In the genomic region with DNA sequence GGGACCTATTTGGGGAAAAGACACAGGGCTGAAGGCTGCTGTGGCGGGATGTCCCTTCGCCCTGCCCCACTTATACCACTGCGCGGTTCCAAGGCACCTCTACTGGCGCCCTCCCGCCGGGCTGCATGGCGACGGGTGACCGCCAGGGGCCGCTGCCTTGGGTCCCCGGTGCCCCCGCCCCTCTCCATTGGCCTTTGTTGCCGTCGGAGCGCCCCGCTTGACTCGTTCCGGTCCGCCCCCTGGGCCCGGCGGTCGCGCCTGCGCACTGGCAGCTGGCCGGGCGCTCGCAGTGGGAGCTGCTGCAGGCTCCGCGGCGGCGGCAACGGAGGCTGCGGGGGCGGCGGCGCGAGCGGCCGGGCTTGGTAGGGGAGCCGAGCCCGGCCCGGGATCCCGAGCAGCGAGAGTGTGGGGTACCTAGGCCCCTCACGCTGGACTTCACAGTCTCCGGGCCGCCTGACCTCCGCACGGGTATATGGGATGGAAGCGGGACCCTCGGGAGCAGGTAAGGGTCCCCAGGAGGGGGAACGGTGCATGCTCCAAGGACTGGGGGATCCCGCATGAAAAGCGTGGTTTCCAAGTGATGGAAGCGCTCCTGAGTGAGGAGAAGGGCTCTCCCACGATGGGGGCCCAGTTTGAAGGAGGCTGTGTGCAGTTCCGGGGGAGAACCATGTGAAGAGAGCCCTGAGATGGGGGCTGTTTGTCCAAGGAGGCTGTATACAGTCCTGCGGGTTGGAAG, we compare ENCODE assay signal across 1 cellular context.
A peak's percentile ranks its signal among the peaks of the same experiment; 100 is the strongest.
TF ChIP-seq lines count a peak whose summit lies in the region.

A gene (plus strand): TSS at position 265 of the 736 bp plus-strand sequence. CDS start 213 bp downstream, at position 478.

TF ChIP-seq in WTC11, 78 proteins besides CTCF, POLR2A, EP300 and RAD21 (continued from another document):
- peak; percentile 44; the same call in 1 of the 2 replicates for TF ChIP-seq ZNF232 (CRISPR knock-in tag; IDR thresholded peaks at IDR 0.05)
- TF ChIP-seq ESRRA (CRISPR knock-in tag; IDR thresholded peaks at IDR 0.05; ENCODE audit: borderline replicate concordance) = peak; percentile 37; the same call in 1 of the 2 replicates
- TF ChIP-seq FOXJ3 (CRISPR knock-in tag; IDR thresholded peaks at IDR 0.05; ENCODE audit: borderline replicate concordance) = no peak
- no peak for TF ChIP-seq HMGA2 (CRISPR knock-in tag; IDR thresholded peaks at IDR 0.05)
- 0 out of 2 replicates have a peak, but pooled peaks have one; percentile 56 for TF ChIP-seq FOXP1 (CRISPR knock-in tag; IDR thresholded peaks at IDR 0.05; ENCODE audit: borderline replicate concordance)
- no peak for TF ChIP-seq RORB (CRISPR knock-in tag; IDR thresholded peaks at IDR 0.05)
- TF ChIP-seq, protein P1, sequence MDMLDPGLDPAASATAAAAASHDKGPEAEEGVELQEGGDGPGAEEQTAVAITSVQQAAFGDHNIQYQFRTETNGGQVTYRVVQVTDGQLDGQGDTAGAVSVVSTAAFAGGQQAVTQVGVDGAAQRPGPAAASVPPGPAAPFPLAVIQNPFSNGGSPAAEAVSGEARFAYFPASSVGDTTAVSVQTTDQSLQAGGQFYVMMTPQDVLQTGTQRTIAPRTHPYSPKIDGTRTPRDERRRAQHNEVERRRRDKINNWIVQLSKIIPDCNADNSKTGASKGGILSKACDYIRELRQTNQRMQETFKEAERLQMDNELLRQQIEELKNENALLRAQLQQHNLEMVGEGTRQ (CRISPR knock-in tag; IDR thresholded peaks at IDR 0.05) = no peak; the same call in 1 of the 2 replicates
- peak; percentile 31; the same call in 1 of the 2 replicates for TF ChIP-seq ZNF423 (CRISPR knock-in tag; IDR thresholded peaks at IDR 0.05)
- no peak for TF ChIP-seq ZNF317 (CRISPR knock-in tag; IDR thresholded peaks at IDR 0.05; ENCODE audit: borderline replicate concordance, low read depth)
- TF ChIP-seq ZNF121 (CRISPR knock-in tag; IDR thresholded peaks at IDR 0.05) = no peak
- 0 out of 2 replicates have a peak, but pooled peaks have one; percentile 54 for TF ChIP-seq TEAD1 (CRISPR knock-in tag; IDR thresholded peaks at IDR 0.05)
- TF ChIP-seq, protein P2, sequence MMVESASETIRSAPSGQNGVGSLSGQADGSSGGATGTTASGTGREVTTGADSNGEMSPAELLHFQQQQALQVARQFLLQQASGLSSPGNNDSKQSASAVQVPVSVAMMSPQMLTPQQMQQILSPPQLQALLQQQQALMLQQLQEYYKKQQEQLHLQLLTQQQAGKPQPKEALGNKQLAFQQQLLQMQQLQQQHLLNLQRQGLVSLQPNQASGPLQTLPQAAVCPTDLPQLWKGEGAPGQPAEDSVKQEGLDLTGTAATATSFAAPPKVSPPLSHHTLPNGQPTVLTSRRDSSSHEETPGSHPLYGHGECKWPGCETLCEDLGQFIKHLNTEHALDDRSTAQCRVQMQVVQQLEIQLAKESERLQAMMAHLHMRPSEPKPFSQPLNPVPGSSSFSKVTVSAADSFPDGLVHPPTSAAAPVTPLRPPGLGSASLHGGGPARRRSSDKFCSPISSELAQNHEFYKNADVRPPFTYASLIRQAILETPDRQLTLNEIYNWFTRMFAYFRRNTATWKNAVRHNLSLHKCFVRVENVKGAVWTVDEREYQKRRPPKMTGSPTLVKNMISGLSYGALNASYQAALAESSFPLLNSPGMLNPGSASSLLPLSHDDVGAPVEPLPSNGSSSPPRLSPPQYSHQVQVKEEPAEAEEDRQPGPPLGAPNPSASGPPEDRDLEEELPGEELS (CRISPR knock-in tag; IDR thresholded peaks at IDR 0.05) = 0 out of 2 replicates have a peak, but pooled peaks have one; percentile 23
- 0 out of 2 replicates have a peak, but pooled peaks have one; percentile 18 for TF ChIP-seq GABPB1 (CRISPR knock-in tag; IDR thresholded peaks at IDR 0.05)
- no peak for TF ChIP-seq NR3C1 (CRISPR knock-in tag; conservative IDR thresholded peaks at IDR 0.05; ENCODE audit: low read depth)
- TF ChIP-seq MYBL2 (CRISPR knock-in tag; IDR thresholded peaks at IDR 0.05) = peak; percentile 90
- TF ChIP-seq IRF2 (CRISPR knock-in tag; IDR thresholded peaks at IDR 0.05; ENCODE audit: borderline replicate concordance, low read depth) = no peak
- TF ChIP-seq OVOL2 (CRISPR knock-in tag; IDR thresholded peaks at IDR 0.05; ENCODE audit: borderline replicate concordance) = no peak
- no peak for TF ChIP-seq EMX1 (CRISPR knock-in tag; IDR thresholded peaks at IDR 0.05)
- TF ChIP-seq, protein P3, sequence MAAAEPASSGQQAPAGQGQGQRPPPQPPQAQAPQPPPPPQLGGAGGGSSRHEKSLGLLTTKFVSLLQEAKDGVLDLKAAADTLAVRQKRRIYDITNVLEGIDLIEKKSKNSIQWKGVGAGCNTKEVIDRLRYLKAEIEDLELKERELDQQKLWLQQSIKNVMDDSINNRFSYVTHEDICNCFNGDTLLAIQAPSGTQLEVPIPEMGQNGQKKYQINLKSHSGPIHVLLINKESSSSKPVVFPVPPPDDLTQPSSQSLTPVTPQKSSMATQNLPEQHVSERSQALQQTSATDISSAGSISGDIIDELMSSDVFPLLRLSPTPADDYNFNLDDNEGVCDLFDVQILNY (CRISPR knock-in tag; IDR thresholded peaks at IDR 0.05) = peak; percentile 81
- TF ChIP-seq, protein P4, sequence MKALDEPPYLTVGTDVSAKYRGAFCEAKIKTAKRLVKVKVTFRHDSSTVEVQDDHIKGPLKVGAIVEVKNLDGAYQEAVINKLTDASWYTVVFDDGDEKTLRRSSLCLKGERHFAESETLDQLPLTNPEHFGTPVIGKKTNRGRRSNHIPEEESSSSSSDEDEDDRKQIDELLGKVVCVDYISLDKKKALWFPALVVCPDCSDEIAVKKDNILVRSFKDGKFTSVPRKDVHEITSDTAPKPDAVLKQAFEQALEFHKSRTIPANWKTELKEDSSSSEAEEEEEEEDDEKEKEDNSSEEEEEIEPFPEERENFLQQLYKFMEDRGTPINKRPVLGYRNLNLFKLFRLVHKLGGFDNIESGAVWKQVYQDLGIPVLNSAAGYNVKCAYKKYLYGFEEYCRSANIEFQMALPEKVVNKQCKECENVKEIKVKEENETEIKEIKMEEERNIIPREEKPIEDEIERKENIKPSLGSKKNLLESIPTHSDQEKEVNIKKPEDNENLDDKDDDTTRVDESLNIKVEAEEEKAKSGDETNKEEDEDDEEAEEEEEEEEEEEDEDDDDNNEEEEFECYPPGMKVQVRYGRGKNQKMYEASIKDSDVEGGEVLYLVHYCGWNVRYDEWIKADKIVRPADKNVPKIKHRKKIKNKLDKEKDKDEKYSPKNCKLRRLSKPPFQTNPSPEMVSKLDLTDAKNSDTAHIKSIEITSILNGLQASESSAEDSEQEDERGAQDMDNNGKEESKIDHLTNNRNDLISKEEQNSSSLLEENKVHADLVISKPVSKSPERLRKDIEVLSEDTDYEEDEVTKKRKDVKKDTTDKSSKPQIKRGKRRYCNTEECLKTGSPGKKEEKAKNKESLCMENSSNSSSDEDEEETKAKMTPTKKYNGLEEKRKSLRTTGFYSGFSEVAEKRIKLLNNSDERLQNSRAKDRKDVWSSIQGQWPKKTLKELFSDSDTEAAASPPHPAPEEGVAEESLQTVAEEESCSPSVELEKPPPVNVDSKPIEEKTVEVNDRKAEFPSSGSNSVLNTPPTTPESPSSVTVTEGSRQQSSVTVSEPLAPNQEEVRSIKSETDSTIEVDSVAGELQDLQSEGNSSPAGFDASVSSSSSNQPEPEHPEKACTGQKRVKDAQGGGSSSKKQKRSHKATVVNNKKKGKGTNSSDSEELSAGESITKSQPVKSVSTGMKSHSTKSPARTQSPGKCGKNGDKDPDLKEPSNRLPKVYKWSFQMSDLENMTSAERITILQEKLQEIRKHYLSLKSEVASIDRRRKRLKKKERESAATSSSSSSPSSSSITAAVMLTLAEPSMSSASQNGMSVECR (CRISPR knock-in tag; IDR thresholded peaks at IDR 0.05; ENCODE audit: borderline replicate concordance) = peak; percentile 51; the same call in 1 of the 2 replicates
- no peak for TF ChIP-seq TCF7 (CRISPR knock-in tag; IDR thresholded peaks at IDR 0.05; ENCODE audit: low read depth)
